Comparison of ENCODE assay signal across 18 cellular contexts in genomic region chr2:134244091-134244490, GRCh38.
DNase-seq lines count a peak whose midpoint lies in the region; ATAC-seq, FAIRE-seq and TF ChIP-seq lines count a peak whose summit lies in the region.
"Had no signal": no experiment of that assay in that cellular context is flagged by ENCODE, and none has a peak within 500 bp of the region (broad histone marks: within the 10 kb centered on the region; RNA-seq: fewer than 3 reads in every experiment).

No MANE protein-coding gene starts in this region.

- H3K9ac ChIP-seq in BLaER1 treated with 17β-estradiol and CSF1 and Interleukin-3, amounts not matched to agents 10 nM and 100 nM: peak overlapping the region in 6 of 11 experiments; percentile 35 to 66 (median 53); a peak in 9 of 22 replicates

- H3K4me1 ChIP-seq in BLaER1 treated with 17β-estradiol and CSF1 and Interleukin-3, amounts not matched to agents 10 nM and 100 nM: peaks cover 72 to 100% (median 96%) of the 10 kb centered on the region in 10 experiments

- H3K27ac Mint-ChIP-seq in effector memory CD8-positive, alpha-beta T cell: peak overlapping the region; percentile 16 to 38

- H3K27ac ChIP-seq in BLaER1 treated with 17β-estradiol and CSF1 and Interleukin-3, amounts not matched to agents 10 nM and 100 nM: peak overlapping the region in 9 of 11 experiments; percentile 28 to 69 (median 52); a peak in 15 of 22 replicates
- H3K27ac ChIP-seq: C4-2B, esophagus muscularis mucosa, PC-9, thyroid gland had no signal

- no peak for ATAC-seq in effector memory CD8-positive, alpha-beta T cell (replicated peaks)
- no peak for ATAC-seq in GM18909 (IDR thresholded peaks at IDR 0.05; ENCODE audit: poor library complexity, unreplicated experiment)
- ATAC-seq: K562, mucosa of descending colon had no signal

- H4K20me1 ChIP-seq in BLaER1 treated with 17β-estradiol and CSF1 and Interleukin-3, amounts not matched to agents 10 nM and 100 nM: peaks cover 0 to 71% (median 23%) of the 10 kb centered on the region in 11 experiments; a peak in 13 of 22 replicates

- no peak overlapping the region for H3K4me3 ChIP-seq in BLaER1 treated with 17β-estradiol and CSF1 and Interleukin-3, amounts not matched to agents 10 nM and 100 nM
- H3K4me3 ChIP-seq: dorsolateral prefrontal cortex, esophagus muscularis mucosa, K562, mucosa of descending colon, PC-9, thyroid gland had no signal

- no peaks in the 10 kb centered on the region for H3K36me3 Mint-ChIP-seq in effector memory CD8-positive, alpha-beta T cell (ENCODE audit: insufficient read depth)

- H3K27me3 ChIP-seq in BLaER1 treated with 17β-estradiol and CSF1 and Interleukin-3, amounts not matched to agents 10 nM and 100 nM: no peaks in the 10 kb centered on the region
- H3K27me3 ChIP-seq: dorsolateral prefrontal cortex, esophagus muscularis mucosa, thyroid gland had no signal

- peak overlapping the region; percentile 78 to 93 (median 84) for H3K4me2 ChIP-seq in BLaER1 treated with 17β-estradiol and CSF1 and Interleukin-3, amounts not matched to agents 10 nM and 100 nM
- H3K4me2 ChIP-seq: PC-9 had no signal

- no peaks in the 10 kb centered on the region; a peak in 1 of 22 replicates for H3K9me3 ChIP-seq in BLaER1 treated with 17β-estradiol and CSF1 and Interleukin-3, amounts not matched to agents 10 nM and 100 nM (replicated peaks in 1 of 11)
- H3K9me3 ChIP-seq: esophagus muscularis mucosa, mucosa of descending colon, thyroid gland had no signal

- H3K4me1 Mint-ChIP-seq in effector memory CD8-positive, alpha-beta T cell (ENCODE audit: low read depth in 2 of 2): peaks cover 51 to 74% of the 10 kb centered on the region in 2 donors

- peaks cover 0 to 5% (median 0%) of the 10 kb centered on the region in 11 experiments; a peak in 3 of 22 replicates for H3K36me3 ChIP-seq in BLaER1 treated with 17β-estradiol and CSF1 and Interleukin-3, amounts not matched to agents 10 nM and 100 nM
- H3K36me3 ChIP-seq: esophagus muscularis mucosa, thyroid gland had no signal

- no peak for FAIRE-seq in H54 (lab: Jason Lieb, UNC)
- FAIRE-seq: G401.6, K562 had no signal

- H3K9me3 Mint-ChIP-seq in effector memory CD8-positive, alpha-beta T cell: no peaks in the 10 kb centered on the region

- no peaks in the 10 kb centered on the region for H3K27me3 Mint-ChIP-seq in effector memory CD8-positive, alpha-beta T cell

- peak; percentile 75 for DNase-seq in EH (ENCODE audit: low read depth)
- peak; percentile 20 for DNase-seq in NCI-H69 (lab: John Stamatoyannopoulos, UW)
- DNase-seq in effector memory CD8-positive, alpha-beta T cell: no peak
- no peak for DNase-seq in AML-193 (lab: John Stamatoyannopoulos, UW)
- no peak for DNase-seq in H54 (ENCODE audit: insufficient read length, low spot score)
- DNase-seq in retina: no peak
- DNase-seq: activated effector memory CD4-positive, alpha-beta T cell treated with anti-CD3 and anti-CD28 coated beads, Interleukin-2, amount 50 U/mL, for 16 hours; dorsolateral prefrontal cortex; kidney glomerular epithelial cell; mucosa of descending colon; PC-9 had no signal

- peak overlapping the region in 1 of 2 donors; percentile 53 for H3K4me3 Mint-ChIP-seq in effector memory CD8-positive, alpha-beta T cell

- no peak for TF ChIP-seq POLR2A in H54 (IDR thresholded peaks at IDR 0.05; ENCODE audit: low read depth, low read length)

Comparison
In these comparisons a context has a peak if more than half of its experiments do, and no peak if none do; other contexts are left out.
1. DNase-seq: peak in EH (single experiment) and NCI-H69 (single experiment); none in effector memory CD8-positive, alpha-beta T cell (0 of 3), AML-193 (0 of 2), H54 (single experiment) and retina (single experiment).